8 cellular contexts compared by ENCODE assay signal in genomic region chr7:26278769-26279168, GRCh38. TPM values are rescaled to one million over a fixed set of nuclear protein-coding genes. Genes with fewer than 3 reads are reported as not detected.
DNase-seq lines count a peak whose midpoint lies in the region; ATAC-seq, FAIRE-seq and TF ChIP-seq lines count a peak whose summit lies in the region.

No MANE protein-coding gene starts in this region.

- no peaks in the 10 kb centered on the region for H3K36me3 ChIP-seq in HCT116 (ENCODE audit: control insufficient read depth in 1 of 2, insufficient read depth in 2 of 2, low read length in 2 of 2)
- H3K36me3 ChIP-seq in keratinocyte (ENCODE audit: control insufficient read depth in 2 of 2, extremely low read depth in 1 of 2, insufficient read depth in 2 of 2, low read length in 2 of 2) = no peaks in the 10 kb centered on the region
- H3K36me3 ChIP-seq in ascending aorta = no peaks in the 10 kb centered on the region

- FAIRE-seq in keratinocyte (lab: Jason Lieb, UNC) = no peak

- RAD21 ChIA-PET in HCT116 (lab: Charles Lee; ENCODE audit: low non-redundant PET in 1 of 2, low total read pairs in 2 of 2, uncharacterized antibody in 2 of 2, unreplicated experiment in 2 of 2) = no interaction called here

- H3K9me1 ChIP-seq in keratinocyte (ENCODE audit: control insufficient read depth, extremely low read depth, insufficient read depth, low read length) = no peaks in the 10 kb centered on the region

- H3K79me2 ChIP-seq in HCT116 (ENCODE audit: insufficient read depth, low read length) = no peaks in the 10 kb centered on the region
- H3K79me2 ChIP-seq in keratinocyte (ENCODE audit: control insufficient read depth, insufficient read depth, low read length) = no peaks in the 10 kb centered on the region

- BruUV-seq in HCT116 (replicated peaks; lab: Mats Ljungman, UMichigan) = no TSS peak

- H3K4me3 ChIP-seq in HCT116 (replicated peaks in 1 of 2; ENCODE audit: low read depth in 1 of 2, low read length in 2 of 2) = no peak overlapping the region
- H3K4me3 ChIP-seq in keratinocyte (ENCODE audit: control insufficient read depth in 2 of 3, extremely low read depth in 1 of 3, insufficient read depth in 2 of 3, low read depth in 1 of 3, low read length in 3 of 3) = no peak overlapping the region
- H3K4me3 ChIP-seq in ascending aorta = no peak overlapping the region

- H3K4me2 ChIP-seq in HCT116 (ENCODE audit: low read length) (no peak overlapping the region), keratinocyte (ENCODE audit: control insufficient read depth, extremely low read depth, insufficient read depth, low read depth, low read length) (no peak overlapping the region)

- ATAC-seq in HCT116 = peak; percentile 90
- no peak for ATAC-seq in HG03571 (IDR thresholded peaks at IDR 0.05; ENCODE audit: unreplicated experiment)
- ATAC-seq in GM19452 (IDR thresholded peaks at IDR 0.05; ENCODE audit: unreplicated experiment) = no peak
- no peak for ATAC-seq in HG03095 (IDR thresholded peaks at IDR 0.05; ENCODE audit: unreplicated experiment)

- no peaks in the 10 kb centered on the region for H3K4me1 ChIP-seq in HCT116 (ENCODE audit: control insufficient read depth in 1 of 2, insufficient read depth in 2 of 2, low read length in 2 of 2)
- no peaks in the 10 kb centered on the region for H3K4me1 ChIP-seq in keratinocyte (ENCODE audit: control insufficient read depth, extremely low read depth, insufficient read depth, low read length)
- no peaks in the 10 kb centered on the region for H3K4me1 ChIP-seq in ascending aorta

- intact Hi-C loops in HCT116 (cut with micrococcal nuclease) (loop anchor here (1.0 to 10.0 kb wide), 3 partner anchors 74 to 386 kb away; partner anchors contain the start of genes CBX3 and HNRNPA2B1), ascending aorta (cut with DNase I) (no loop called here)

- no peaks in the 10 kb centered on the region for H3K9me3 ChIP-seq in HCT116 (ENCODE audit: control insufficient read depth in 1 of 2, insufficient read depth in 1 of 2, low read depth in 1 of 2, low read length in 2 of 2)
- H3K9me3 ChIP-seq in keratinocyte (ENCODE audit: control insufficient read depth, low read depth, low read length) = no peaks in the 10 kb centered on the region
- H3K9me3 ChIP-seq in ascending aorta = no peaks in the 10 kb centered on the region

- peak overlapping the region; percentile 38 for H2AFZ ChIP-seq in HCT116 (ENCODE audit: low read depth, low read length, poor library complexity, severe bottlenecking)
- H2AFZ ChIP-seq in keratinocyte (ENCODE audit: control insufficient read depth, low read length) = no peak overlapping the region

- dilution Hi-C loops in keratinocyte (cut with MboI; ENCODE audit: extremely low pct_ligation_motif_present, low sequenced_read_pairs) = no loop called here

- no peak for TF ChIP-seq POLR2A in HCT116 (IDR thresholded peaks at IDR 0.05; ENCODE audit: borderline replicate concordance, extremely low read depth, insufficient read depth, insufficient read length)

- POLR2A ChIA-PET in HCT116 (lab: Charles Lee) (no interaction called here), RWPE1 (lab: Yijun Ruan, JAX; ENCODE audit: low non-redundant PET) (interaction anchor here (0.6 kb wide), 1 partner anchor 111 kb away, joined by 7 read pairs; no protein-coding TSS in a partner anchor)

- H3K9me2 ChIP-seq in HCT116 (ENCODE audit: insufficient read depth) = no peaks in the 10 kb centered on the region

- CTCF ChIA-PET in HCT116 (lab: Charles Lee) (interaction anchor here (1.0 kb wide), 1 partner anchor 86 kb away, joined by 5 read pairs; no protein-coding TSS in a partner anchor), RWPE1 (lab: Yijun Ruan, JAX) (interaction anchor here (0.6 to 1.2 kb wide), 4 partner anchors 11 to 1792 kb away, joined by 3 to 7 read pairs (median 4); no protein-coding TSS in a partner anchor)

- no peaks in the 10 kb centered on the region for H3K27me3 ChIP-seq in HCT116 (ENCODE audit: insufficient read depth, low read length)
- H3K27me3 ChIP-seq in keratinocyte (ENCODE audit: control insufficient read depth, extremely low read depth, insufficient read depth, low read length) = no peaks in the 10 kb centered on the region
- no peaks in the 10 kb centered on the region for H3K27me3 ChIP-seq in ascending aorta

- H3K9ac ChIP-seq in HCT116 (ENCODE audit: low read length) (no peak overlapping the region), keratinocyte (ENCODE audit: control insufficient read depth, extremely low read depth, insufficient read depth, low read length) (no peak overlapping the region)

- no peak overlapping the region for H3K27ac ChIP-seq in HCT116 (ENCODE audit: low read depth, low read length)
- no peak overlapping the region for H3K27ac ChIP-seq in RWPE1
- no peak overlapping the region for H3K27ac ChIP-seq in keratinocyte (ENCODE audit: control insufficient read depth, insufficient read depth, low read length)
- no peak overlapping the region for H3K27ac ChIP-seq in ascending aorta

- peak; percentile 62 for TF ChIP-seq RAD21 in HCT116 (IDR thresholded peaks at IDR 0.05; ENCODE audit: low read depth)

- H4K20me1 ChIP-seq in HCT116 (ENCODE audit: insufficient read depth) = no peaks in the 10 kb centered on the region
- H4K20me1 ChIP-seq in keratinocyte (ENCODE audit: control insufficient read depth, extremely low read depth, insufficient read depth, low read length) = no peaks in the 10 kb centered on the region

- DNase-seq in COLO829 (ENCODE audit: low spot score) (peak; percentile 45), HCT116 (ENCODE audit: low read depth, low spot score) (peak; percentile 36), RWPE1 (ENCODE audit: low spot score) (peak; percentile 42), keratinocyte (ENCODE audit: low read depth, low spot score) (no peak), ascending aorta (ENCODE audit: low spot score in 2 of 2) (no peak)

- TF ChIP-seq CTCF in HCT116 (IDR thresholded peaks at IDR 0.05 in 2 of 3, conservative IDR thresholded peaks at IDR 0.05 in 1 of 3; ENCODE audit: borderline replicate concordance in 1 of 3, insufficient read depth in 1 of 3, low read depth in 2 of 3, low read length in 2 of 3) (peak; percentile 60 to 98 (median 64)), RWPE1 (conservative IDR thresholded peaks at IDR 0.05; ENCODE audit: low read depth) (peak; percentile 30; the same call in 1 of the 2 replicates), keratinocyte (optimal IDR thresholded peaks at IDR 0.05 in 1 of 3, IDR thresholded peaks at IDR 0.05 in 1 of 3, conservative IDR thresholded peaks at IDR 0.05 in 1 of 3; ENCODE audit: extremely low read depth in 1 of 3, insufficient read depth in 2 of 3, low read length in 3 of 3) (peak in 2 of 3 experiments; percentile 29 to 32), ascending aorta (IDR thresholded peaks at IDR 0.05) (no peak)

TF ChIP-seq in HCT116, 20 proteins besides CTCF, POLR2A, EP300 and RAD21:
- no peak for TF ChIP-seq SRF (IDR thresholded peaks at IDR 0.05; ENCODE audit: low read depth)
- no peak for TF ChIP-seq POLR2AphosphoS5 (IDR thresholded peaks at IDR 0.05; ENCODE audit: low read depth, low read length)
- TF ChIP-seq EZH2 (IDR thresholded peaks at IDR 0.05) = no peak
- TF ChIP-seq JUND (IDR thresholded peaks at IDR 0.05) = no peak
- TF ChIP-seq EGR1 (IDR thresholded peaks at IDR 0.05; ENCODE audit: low read depth) = no peak
- no peak for TF ChIP-seq CEBPB (IDR thresholded peaks at IDR 0.05; ENCODE audit: low read depth)
- no peak for TF ChIP-seq ZBTB33 (IDR thresholded peaks at IDR 0.05; ENCODE audit: extremely low read depth, insufficient replicate concordance, low read length)
- no peak for TF ChIP-seq SP1 (IDR thresholded peaks at IDR 0.05; ENCODE audit: low read depth)
- no peak for TF ChIP-seq CBX3 (IDR thresholded peaks at IDR 0.05; ENCODE audit: low read depth)
- no peak for TF ChIP-seq FOSL1 (IDR thresholded peaks at IDR 0.05; ENCODE audit: low read depth)
- TF ChIP-seq ELF1 (IDR thresholded peaks at IDR 0.05; ENCODE audit: borderline replicate concordance, low read depth) = no peak
- no peak for TF ChIP-seq YY1 (IDR thresholded peaks at IDR 0.05; ENCODE audit: extremely low read depth, insufficient replicate concordance, low read depth, low read length)
- TF ChIP-seq EZH2phosphoT487 (IDR thresholded peaks at IDR 0.05; ENCODE audit: borderline replicate concordance) = no peak
- TF ChIP-seq, protein P1, sequence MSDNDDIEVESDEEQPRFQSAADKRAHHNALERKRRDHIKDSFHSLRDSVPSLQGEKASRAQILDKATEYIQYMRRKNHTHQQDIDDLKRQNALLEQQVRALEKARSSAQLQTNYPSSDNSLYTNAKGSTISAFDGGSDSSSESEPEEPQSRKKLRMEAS (IDR thresholded peaks at IDR 0.05) = no peak
- TF ChIP-seq ZFX (IDR thresholded peaks at IDR 0.05) = no peak
TF ChIP-seq in HCT116: peak in this region for 0.

RNA-seq across cellular contexts. Expression of gene SNX10, which starts 12.9 kb away (rescaled TPM):
- total RNA-seq in HCT116 (2021; ENCODE audit: unreplicated experiment) (26.9 TPM), ascending aorta (3.5 TPM)
- polyA plus RNA-seq in HCT116 (2012) = 11.0 and 17.2 TPM in 2 replicates
- polyA plus RNA-seq in keratinocyte = 5.6 to 7.6 TPM (median 7.0 TPM) in 3 replicates
- 1.4 TPM for polyA plus RNA-seq in keratinocyte (2011; ENCODE audit: low read depth)
- polyA plus RNA-seq in keratinocyte (2011; cell fraction: cytosol; rRNA removed) = 6.7 and 11.1 TPM in 2 replicates
- polyA plus RNA-seq in keratinocyte (2011; cell fraction: nucleus; rRNA removed) = 3.5 and 4.5 TPM in 2 replicates
- polyA plus RNA-seq in keratinocyte (2012; ENCODE audit: low replicate concordance) = 1.5 and 5.2 TPM in 2 replicates
- polyA minus RNA-seq in keratinocyte = 0.98 to 5.9 TPM (median 2.1 TPM) in 3 replicates
- polyA minus RNA-seq in keratinocyte (2011; cell fraction: cytosol; rRNA and poly(A)+ RNA removed) = 10.0 TPM
- polyA minus RNA-seq in keratinocyte (2011; cell fraction: nucleus; rRNA and poly(A)+ RNA removed) = 0.63 and 4.5 TPM in 2 replicates

Comparison
In these comparisons a context has a peak if more than half of its experiments do, and no peak if none do; other contexts are left out.
1. DNase-seq: peak in COLO829 (single experiment), HCT116 (single experiment) and RWPE1 (single experiment); none in keratinocyte (single experiment) and ascending aorta (0 of 2).
2. CTCF ChIP-seq: peak in HCT116 (3 of 3), RWPE1 (single experiment) and keratinocyte (2 of 3); none in ascending aorta (0 of 3).